Comparison of ENCODE assay signal across 8 cellular contexts in the genomic region with DNA sequence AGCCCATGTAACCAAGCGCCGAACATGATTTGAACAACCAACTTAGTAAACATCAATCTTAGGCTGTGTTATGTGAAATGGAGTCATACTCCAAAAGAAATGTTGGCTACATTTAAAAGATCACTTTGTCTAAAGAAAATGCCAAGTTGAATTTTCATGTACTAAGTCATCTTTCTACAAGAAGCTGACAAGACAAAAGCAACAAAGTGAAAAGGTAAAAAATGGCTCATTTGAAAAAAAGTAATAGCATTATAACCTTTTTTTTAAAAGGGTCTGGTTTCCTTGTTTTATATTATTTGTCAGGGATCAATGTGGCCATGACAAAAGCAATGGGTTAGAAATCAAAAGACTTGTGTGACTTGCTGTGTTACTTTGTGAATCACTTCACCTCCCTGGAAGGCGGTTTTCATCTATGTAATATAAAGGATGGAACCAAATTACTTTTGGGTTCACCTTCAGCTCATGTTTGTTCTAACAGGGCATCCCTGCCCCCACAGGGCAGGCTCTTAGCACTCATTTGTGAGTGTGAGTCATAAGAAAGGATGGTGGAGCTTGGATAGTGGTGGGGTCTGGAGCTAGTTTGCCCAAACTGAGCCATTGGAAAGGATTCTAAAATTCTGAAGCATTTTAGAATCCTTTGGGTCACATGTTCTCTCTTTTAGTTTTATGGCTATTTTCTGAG.
DNase-seq lines count a peak whose midpoint lies in the region; ATAC-seq, FAIRE-seq and TF ChIP-seq lines count a peak whose summit lies in the region.

No MANE protein-coding gene starts in this region.

- H3F3A ChIP-seq in neural progenitor cell (ENCODE audit: low read depth): peaks cover 27% of the 10 kb centered on the region

- no peaks in the 10 kb centered on the region for H3K9me3 ChIP-seq in BE2C
- no peaks in the 10 kb centered on the region for H3K9me3 ChIP-seq in neural progenitor cell (ENCODE audit: low read depth)

- H3K27ac Mint-ChIP-seq in neural progenitor cell: peak overlapping the region; percentile 98

- FAIRE-seq in bronchial epithelial cell (lab: Jason Lieb, UNC): no peak

- H4K20me1 ChIP-seq in neural progenitor cell (ENCODE audit: low read depth): no peaks in the 10 kb centered on the region

- peaks cover 46% of the 10 kb centered on the region for H3K4me1 Mint-ChIP-seq in neural progenitor cell

- H3K36me3 ChIP-seq in BE2C: no peaks in the 10 kb centered on the region
- no peaks in the 10 kb centered on the region for H3K36me3 ChIP-seq in bronchial epithelial cell (ENCODE audit: control insufficient read depth, insufficient read depth, low read length)
- no peaks in the 10 kb centered on the region for H3K36me3 ChIP-seq in neural progenitor cell

- H3K27me3 ChIP-seq in BE2C (no peaks in the 10 kb centered on the region), bronchial epithelial cell (ENCODE audit: control insufficient read depth, insufficient read depth, low read length) (no peaks in the 10 kb centered on the region), neural progenitor cell (no peaks in the 10 kb centered on the region)

- H3K9ac ChIP-seq in neural progenitor cell: no peak overlapping the region

- no peak for ATAC-seq in GM21423 (IDR thresholded peaks at IDR 0.05; ENCODE audit: unreplicated experiment)

- DNase-seq in BE2C (peak; percentile 19), M059J (ENCODE audit: low read depth) (peak; percentile 92), bronchial epithelial cell (ENCODE audit: low read depth) (peak; percentile 52), neural progenitor cell (ENCODE audit: low spot score) (peak; percentile 43), NCI-H2171 (lab: John Stamatoyannopoulos, UW) (no peak), NCI-H1694 (lab: John Stamatoyannopoulos, UW) (no peak), GM19238 (ENCODE audit: insufficient read length, low spot score) (no peak)

- no peak for TF ChIP-seq CTCF in BE2C (IDR thresholded peaks at IDR 0.05; ENCODE audit: low read depth, low read length)
- TF ChIP-seq CTCF in bronchial epithelial cell (IDR thresholded peaks at IDR 0.05; ENCODE audit: insufficient read depth, low read length, severe bottlenecking): no peak
- no peak for TF ChIP-seq CTCF in neural progenitor cell (IDR thresholded peaks at IDR 0.05)

- no peaks in the 10 kb centered on the region for H3K27me3 Mint-ChIP-seq in neural progenitor cell (ENCODE audit: insufficient read depth, low read depth)

- peak overlapping the region; percentile 76 for H3K4me3 Mint-ChIP-seq in neural progenitor cell

- H3K4me2 ChIP-seq in neural progenitor cell: peak overlapping the region; percentile 77

- no peaks in the 10 kb centered on the region for H3K79me2 ChIP-seq in neural progenitor cell (ENCODE audit: low read depth)

- H3K9me3 Mint-ChIP-seq in neural progenitor cell: peaks cover 2% of the 10 kb centered on the region

- H3K4me3 ChIP-seq in BE2C (ENCODE audit: low read depth, low read length) (no peak overlapping the region), bronchial epithelial cell (ENCODE audit: low read depth, low read length) (no peak overlapping the region), neural progenitor cell (peak overlapping the region; percentile 26)

- H3K36me3 Mint-ChIP-seq in neural progenitor cell: peaks cover 13% of the 10 kb centered on the region

- peak overlapping the region; percentile 81 for H3K27ac ChIP-seq in neural progenitor cell

- peaks cover 7% of the 10 kb centered on the region for H3K4me1 ChIP-seq in BE2C
- H3K4me1 ChIP-seq in neural progenitor cell: peaks cover 29% of the 10 kb centered on the region

- no peak overlapping the region for H2AFZ ChIP-seq in neural progenitor cell (replicated peaks)

Comparison
In these comparisons a context has a peak if more than half of its experiments do, and no peak if none do; other contexts are left out.
1. DNase-seq: peak in BE2C (single experiment), M059J (single experiment), bronchial epithelial cell (single experiment) and neural progenitor cell (single experiment); none in NCI-H2171 (single experiment), NCI-H1694 (single experiment) and GM19238 (single experiment).